In the genomic region with DNA sequence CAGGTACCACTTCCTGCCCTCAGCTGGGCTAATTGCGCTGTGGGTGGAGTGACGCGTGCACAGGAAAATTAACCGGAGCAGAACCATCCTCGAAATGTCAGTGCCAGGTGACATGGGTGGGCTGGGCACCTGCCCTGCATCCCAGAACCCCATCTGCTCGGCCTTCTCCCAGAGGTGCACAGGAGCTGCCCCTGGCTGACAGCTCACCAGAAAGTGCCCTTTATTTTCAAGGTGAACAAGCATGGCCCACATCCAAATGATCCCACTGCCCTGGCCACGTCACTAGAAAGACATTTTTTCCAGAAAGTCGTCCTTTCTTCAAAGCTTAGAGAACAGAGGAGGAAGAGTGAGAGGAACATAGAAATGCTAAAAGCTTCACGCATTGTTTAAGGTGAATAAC, we compare ENCODE assay signal across 19 cellular contexts. TPM values are rescaled to one million over a fixed set of nuclear protein-coding genes. Genes with fewer than 3 reads are reported as not detected.
DNase-seq lines count a peak whose midpoint lies in the region; ATAC-seq and TF ChIP-seq lines count a peak whose summit lies in the region.
"Had no signal": no experiment of that assay in that cellular context is flagged by ENCODE, and none has a peak within 500 bp of the region (broad histone marks: within the 10 kb centered on the region; RNA-seq: fewer than 3 reads in every experiment).

No MANE protein-coding gene starts in this region.

- peaks cover 4% of the 10 kb centered on the region for H3K9me3 Mint-ChIP-seq in MCF 10A (ENCODE audit: unreplicated experiment)
- peaks cover 0 to 2% (median 0%) of the 10 kb centered on the region in 8 donors for H3K9me3 Mint-ChIP-seq in CD4-positive, alpha-beta memory T cell
- H3K9me3 Mint-ChIP-seq: CD4-positive, alpha-beta T cell; central memory CD8-positive, alpha-beta T cell had no signal

- POLR2A ChIA-PET in MCF 10A (lab: Yijun Ruan, JAX): interaction anchor here (0.7 to 1.8 kb wide), 6 partner anchors 11 to 233 kb away, joined by 3 to 6 read pairs (median 4); no protein-coding TSS in a partner anchor
- POLR2A ChIA-PET in CD4-positive, alpha-beta memory T cell (lab: Charles Lee; ENCODE audit: partially characterized antibody): no interaction called here

- H3K27ac ChIP-seq in breast epithelium (no peak overlapping the region), foreskin keratinocyte (peak overlapping the region; percentile 94)
- no peak overlapping the region for H3K27ac ChIP-seq in CD4-positive, alpha-beta memory T cell (ENCODE audit: low read depth, low read length)
- H3K27ac ChIP-seq: gastrocnemius medialis, lower lobe of right lung, thyroid gland had no signal

- no peak for TF ChIP-seq CTCF in MCF 10A (IDR thresholded peaks at IDR 0.05; ENCODE audit: unreplicated experiment)
- TF ChIP-seq CTCF in breast epithelium (IDR thresholded peaks at IDR 0.05): no peak
- no peak for TF ChIP-seq CTCF in foreskin keratinocyte (conservative IDR thresholded peaks at IDR 0.05)

- H3K27ac Mint-ChIP-seq in MCF 10A (ENCODE audit: low read depth, unreplicated experiment): peak overlapping the region; percentile 89
- no peak overlapping the region for H3K27ac Mint-ChIP-seq in CD4-positive, alpha-beta memory T cell
- H3K27ac Mint-ChIP-seq: CD4-positive, alpha-beta T cell had no signal

- H3K27me3 Mint-ChIP-seq in MCF 10A (ENCODE audit: insufficient read depth, unreplicated experiment): no peaks in the 10 kb centered on the region
- peaks cover 34 to 48% of the 10 kb centered on the region in 2 donors for H3K27me3 Mint-ChIP-seq in CD4-positive, alpha-beta memory T cell

- BruUV-seq in MCF 10A (replicated peaks; lab: Mats Ljungman, UMichigan): no TSS peak

- peaks cover 8% of the 10 kb centered on the region for H3K36me3 Mint-ChIP-seq in MCF 10A (ENCODE audit: insufficient read depth, unreplicated experiment)
- H3K36me3 Mint-ChIP-seq in CD4-positive, alpha-beta memory T cell: no peaks in the 10 kb centered on the region
- H3K36me3 Mint-ChIP-seq: naive thymus-derived CD8-positive, alpha-beta T cell had no signal

- H3K36me3 ChIP-seq in breast epithelium: no peaks in the 10 kb centered on the region
- H3K36me3 ChIP-seq in H7 (replicated peaks; ENCODE audit: control insufficient read depth, insufficient read depth, low read length): no peaks in the 10 kb centered on the region
- no peaks in the 10 kb centered on the region for H3K36me3 ChIP-seq in CD4-positive, alpha-beta memory T cell (ENCODE audit: insufficient read depth, low read length)
- H3K36me3 ChIP-seq: gastrocnemius medialis, lower lobe of right lung, thyroid gland had no signal

- peak overlapping the region; percentile 32 for H3K4me3 Mint-ChIP-seq in MCF 10A (ENCODE audit: unreplicated experiment)
- no peak overlapping the region for H3K4me3 Mint-ChIP-seq in CD4-positive, alpha-beta memory T cell
- H3K4me3 Mint-ChIP-seq: CD4-positive, alpha-beta T cell; central memory CD8-positive, alpha-beta T cell had no signal

- H3K9me3 ChIP-seq in breast epithelium: peaks cover 0 to 4% of the 10 kb centered on the region in 2 donors
- H3K9me3 ChIP-seq in CD4-positive, alpha-beta memory T cell (ENCODE audit: control insufficient read depth in 1 of 2, low read length in 2 of 2): no peaks in the 10 kb centered on the region
- H3K9me3 ChIP-seq: gastrocnemius medialis, lower lobe of right lung, thyroid gland had no signal

- CTCF ChIA-PET in MCF 10A (lab: Yijun Ruan, JAX): interaction anchor here (0.5 to 1.9 kb wide), 11 partner anchors 27 to 611 kb away, joined by 3 to 6 read pairs (median 3); no protein-coding TSS in a partner anchor
- CTCF ChIA-PET in CD4-positive, alpha-beta memory T cell (lab: Charles Lee; ENCODE audit: partially characterized antibody): interaction anchor here (3.9 to 4.1 kb wide), 2 partner anchors 115 to 171 kb away, joined by 23 to 44 read pairs; no protein-coding TSS in a partner anchor

- peaks cover 7 to 41% of the 10 kb centered on the region in 2 donors for H3K27me3 ChIP-seq in breast epithelium
- peaks cover 25% of the 10 kb centered on the region for H3K27me3 ChIP-seq in foreskin keratinocyte
- H3K27me3 ChIP-seq in H7 (ENCODE audit: control insufficient read depth, insufficient read depth, low read length): peaks cover 25% of the 10 kb centered on the region
- peaks cover 23% of the 10 kb centered on the region for H3K27me3 ChIP-seq in CD4-positive, alpha-beta memory T cell (ENCODE audit: insufficient read depth, low read length)

- peak; percentile 37 for DNase-seq in MCF 10A (ENCODE audit: unreplicated experiment)
- DNase-seq in breast epithelium (ENCODE audit: low spot score in 2 of 2): no peak
- peak; percentile 59 for DNase-seq in SW480 (ENCODE audit: low spot score)
- DNase-seq in foreskin keratinocyte: no peak
- DNase-seq in NCI-H2081 treated with DMSO at 0.1 percent for 48 hours (lab: John Stamatoyannopoulos, UW): no peak
- DNase-seq in H7: no peak
- DNase-seq in CD4-positive, alpha-beta memory T cell: no peak
- DNase-seq in stimulated activated CD4-positive, alpha-beta T cell treated with anti-CD3 and anti-CD28 coated beads, Interleukin-15, amount 100 ng/mL, for 24 hours: no peak
- DNase-seq: activated CD4-positive, CD25-positive, alpha-beta regulatory T cell treated with anti-CD3 and anti-CD28 coated beads, Interleukin-2, amount 50 U/mL, for 72 hours; CD4-positive, alpha-beta T cell; gastrocnemius medialis; lower lobe of right lung; naive thymus-derived CD8-positive, alpha-beta T cell; NCI-H2029 treated with DMSO at 0.1 percent for 48 hours; NCI-H510A treated with DMSO at 0.1 percent for 48 hours; SHP77 treated with DMSO at 0.1 percent for 48 hours; thyroid gland had no signal

- TF ChIP-seq POLR2A in breast epithelium (IDR thresholded peaks at IDR 0.05): no peak

- H3K4me3 ChIP-seq in breast epithelium (no peak overlapping the region), H7 (ENCODE audit: insufficient read depth, low read depth, low read length) (no peak overlapping the region)
- H3K4me3 ChIP-seq in CD4-positive, alpha-beta memory T cell (ENCODE audit: low read length in 2 of 2): no peak overlapping the region
- H3K4me3 ChIP-seq: gastrocnemius medialis, lower lobe of right lung, thyroid gland had no signal

- ATAC-seq in foreskin keratinocyte: no peak
- ATAC-seq: gastrocnemius medialis; lower lobe of right lung; naive thymus-derived CD8-positive, alpha-beta T cell had no signal

- peaks cover 24% of the 10 kb centered on the region for H3K4me1 Mint-ChIP-seq in MCF 10A (ENCODE audit: insufficient read depth, unreplicated experiment)
- H3K4me1 Mint-ChIP-seq in CD4-positive, alpha-beta memory T cell: peaks cover under 1 to 15% (median 7%) of the 10 kb centered on the region in 4 donors

- intact Hi-C loops in MCF 10A (cut with micrococcal nuclease): no loop called here
- intact Hi-C loops in breast epithelium (cut with DNase I; ENCODE audit: low total_unique reads): no loop called here
- intact Hi-C loops in CD4-positive, alpha-beta memory T cell (cut with micrococcal nuclease): no loop called here

- peaks cover 3 to 4% of the 10 kb centered on the region in 2 donors for H3K4me1 ChIP-seq in breast epithelium
- H3K4me1 ChIP-seq in foreskin keratinocyte: peaks cover 6% of the 10 kb centered on the region
- peaks cover 16% of the 10 kb centered on the region for H3K4me1 ChIP-seq in CD4-positive, alpha-beta memory T cell (ENCODE audit: insufficient read depth, low read length)
- H3K4me1 ChIP-seq: gastrocnemius medialis had no signal

RNA-seq across cellular contexts. Expression of a gene that starts 4.1 kb away (rescaled TPM):
- 4.2 and 5.1 TPM in 2 replicates for total RNA-seq in MCF 10A (2022)
- total RNA-seq in breast epithelium: not detected
- 0.88 and 0.95 TPM in 2 replicates for total RNA-seq in foreskin keratinocyte
- polyA plus RNA-seq in foreskin keratinocyte: 0.44 and 0.46 TPM in 2 replicates
- total RNA-seq in H7 (2014; rRNA removed; shearing (Covaris generic)): 0.14 and 0.22 TPM in 2 replicates
- total RNA-seq in CD4-positive, alpha-beta memory T cell: under 1 TPM; 0.32 to 0.55 TPM
- polyA plus RNA-seq in CD4-positive, alpha-beta memory T cell: not detected
- total RNA-seq: A673 had no signal
- polyA plus RNA-seq: naive thymus-derived CD8-positive, alpha-beta T cell had no signal

RNA-seq across cellular contexts. Expression of a gene that starts 54.8 kb away (rescaled TPM):
- total RNA-seq in MCF 10A (2022) (0.56 and 1.2 TPM in 2 replicates), breast epithelium (10 to 100 TPM in 2 of 3 donors, 1 to 10 TPM in 1; 9.4 to 20.6 (median 17.8) TPM), foreskin keratinocyte (4.2 and 5.5 TPM in 2 replicates)
- 5.7 and 6.1 TPM in 2 replicates for polyA plus RNA-seq in foreskin keratinocyte
- total RNA-seq in H7 (2014; rRNA removed; shearing (Covaris generic)): 1.3 and 5.1 TPM in 2 replicates
- total RNA-seq in CD4-positive, alpha-beta memory T cell: 100 to 1,000 TPM; 213 to 218 TPM
- 100 to 1,000 TPM; 339 to 441 TPM for polyA plus RNA-seq in CD4-positive, alpha-beta memory T cell
- total RNA-seq: A673 had no signal

Comparison
In these comparisons a context has a peak if more than half of its experiments do, and no peak if none do; other contexts are left out.
1. DNase-seq: peak in MCF 10A (single experiment) and SW480 (single experiment); none in breast epithelium (0 of 2), foreskin keratinocyte (0 of 2), NCI-H2081 treated with DMSO at 0.1 percent for 48 hours (single experiment), H7 (single experiment), CD4-positive, alpha-beta memory T cell (0 of 5) and stimulated activated CD4-positive, alpha-beta T cell treated with anti-CD3 and anti-CD28 coated beads, Interleukin-15, amount 100 ng/mL, for 24 hours (single experiment).
2. RNA of a gene that starts 54.8 kb away (total RNA-seq): 213 to 218 TPM in CD4-positive, alpha-beta memory T cell; 9.4 to 20.6 TPM in breast epithelium, 4.2 to 5.5 TPM in foreskin keratinocyte, 1.3 to 5.1 TPM in H7 and 0.56 to 1.2 TPM in MCF 10A; every median in the first group is over 4 times any median in the second.